Comparison of ENCODE assay signal across 8 cellular contexts in the genomic region with DNA sequence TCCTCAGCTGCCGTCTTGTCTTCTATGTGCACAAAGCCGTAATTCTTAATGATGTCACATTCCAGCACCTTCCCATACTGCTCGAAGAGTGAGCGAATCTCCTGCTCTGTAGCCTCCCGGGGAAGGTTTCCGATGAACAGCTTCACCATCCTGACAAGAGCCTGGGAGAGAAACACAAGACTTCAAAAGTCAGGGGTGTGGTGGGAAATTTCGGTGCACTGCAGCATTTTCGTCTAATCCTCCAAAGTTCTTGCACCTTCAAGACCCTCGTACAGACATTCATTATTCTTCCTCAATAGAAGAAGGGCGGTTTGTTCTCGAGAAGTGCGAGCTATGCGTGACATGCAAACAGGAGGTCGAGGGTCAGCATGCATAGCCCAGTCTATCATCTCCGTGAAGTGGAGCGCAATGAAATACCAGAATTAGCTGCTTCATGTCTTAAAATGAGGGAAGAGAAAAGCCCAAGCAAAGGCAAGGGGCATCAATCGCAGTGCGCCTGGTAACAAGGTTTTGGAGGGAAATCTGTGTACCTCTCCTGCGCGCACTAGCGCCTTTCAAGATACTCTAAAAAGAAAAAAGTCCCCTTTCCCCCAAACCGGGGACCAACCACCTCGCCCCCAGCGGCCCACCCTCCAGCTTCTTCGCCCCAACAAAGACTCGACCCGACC. TPM values are rescaled to one million over a fixed set of nuclear protein-coding genes. Genes with fewer than 3 reads are reported as not detected.
DNase-seq lines count a peak whose midpoint lies in the region; ATAC-seq and TF ChIP-seq lines count a peak whose summit lies in the region.

No MANE protein-coding gene starts in this region.

- H3K36me3 Mint-ChIP-seq in memory B cell = no peaks in the 10 kb centered on the region

- TF ChIP-seq POLR2A in heart left ventricle (IDR thresholded peaks at IDR 0.05) (no peak), body of pancreas (IDR thresholded peaks at IDR 0.05) (no peak)

- no peaks in the 10 kb centered on the region for H3K27me3 Mint-ChIP-seq in memory B cell

- H3K27me3 ChIP-seq in heart left ventricle = no peaks in the 10 kb centered on the region
- H3K27me3 ChIP-seq in body of pancreas = no peaks in the 10 kb centered on the region

- peak overlapping the region; percentile 97 for H3K4me3 Mint-ChIP-seq in memory B cell

- peaks cover 17% of the 10 kb centered on the region for H3K4me1 Mint-ChIP-seq in memory B cell

- TF ChIP-seq CTCF in heart left ventricle (IDR thresholded peaks at IDR 0.05) = no peak
- no peak for TF ChIP-seq CTCF in body of pancreas (IDR thresholded peaks at IDR 0.05)

- DNase-seq in heart left ventricle = no peak
- DNase-seq in Right ventricle myocardium superior = no peak
- no peak for DNase-seq in body of pancreas
- no peak for DNase-seq in memory B cell (ENCODE audit: low spot score in 2 of 2)
- DNase-seq in SKM-1 treated with dmso at 0.1 percent for 144 hours (lab: John Stamatoyannopoulos, UW; ENCODE audit: unreplicated experiment) = no peak
- no peak for DNase-seq in D341Med (ENCODE audit: low spot score)

- no peaks in the 10 kb centered on the region for H3K9me3 Mint-ChIP-seq in memory B cell

- H3K36me3 ChIP-seq in heart left ventricle (peaks cover 0 to 13% (median 0%) of the 10 kb centered on the region in 9 donors), body of pancreas (replicated peaks in 1 of 2; ENCODE audit: insufficient read depth in 1 of 2, low read depth in 2 of 2) (no peaks in the 10 kb centered on the region), urinary bladder (ENCODE audit: insufficient read depth) (no peaks in the 10 kb centered on the region)

- intact Hi-C loops in heart left ventricle (cut with DNase I) (loop anchor here (1.0 to 10.0 kb wide), 11 partner anchors 38 to 365 kb away; partner anchors contain the start of genes CCDC87 (in 6 of the 10), CCS (in 6 of the 10), RBM4 (in 2 of the 10) and RBM14 (in 1 of the 10)), Right ventricle myocardium superior (cut with DNase I) (loop anchor here (5.0 kb wide), 1 partner anchor 35 kb away; no protein-coding TSS in a partner anchor), body of pancreas (cut with DNase I) (no loop called here)

- H3K4me3 ChIP-seq in heart left ventricle (peak overlapping the region; percentile 56 to 83 (median 72)), body of pancreas (peak overlapping the region; percentile 58 to 63), urinary bladder (ENCODE audit: low read depth, low read length) (peak overlapping the region; percentile 58)

- no peaks in the 10 kb centered on the region for H3K9me3 ChIP-seq in heart left ventricle
- H3K9me3 ChIP-seq in body of pancreas = no peaks in the 10 kb centered on the region

- H3K27ac Mint-ChIP-seq in memory B cell = peak overlapping the region; percentile 99

- ATAC-seq in heart left ventricle (no peak), Right ventricle myocardium superior (ENCODE audit: poor library complexity) (no peak), body of pancreas (no peak), memory B cell (ENCODE audit: low read depth) (no peak), HG03139 (IDR thresholded peaks at IDR 0.05; ENCODE audit: unreplicated experiment) (no peak)

- H3K4me1 ChIP-seq in heart left ventricle (peaks cover 0 to 48% (median 26%) of the 10 kb centered on the region in 12 donors), body of pancreas (peaks cover 34% of the 10 kb centered on the region), urinary bladder (ENCODE audit: insufficient read depth) (peaks cover 3% of the 10 kb centered on the region)

- 6 to 12% (median 10%) methylated on average over 25 to 27 of the region's 27 CpGs for WGBS in heart left ventricle, 4 donors
- WGBS in body of pancreas, 2 donors = 3 to 5% methylated on average over 23 to 27 of the region's 27 CpGs
- 5% methylated on average over 26 of the region's 27 CpGs for WGBS in urinary bladder

- H3K27ac ChIP-seq in heart left ventricle = peak overlapping the region; percentile 84 to 98 (median 92)
- peak overlapping the region; percentile 87 to 95 (median 92) for H3K27ac ChIP-seq in body of pancreas
- peak overlapping the region; percentile 91 for H3K27ac ChIP-seq in urinary bladder (ENCODE audit: low read depth)

RNA-seq across cellular contexts. Expression of gene RBM4B, which starts 0.6 kb away (rescaled TPM):
- total RNA-seq in heart left ventricle = 10 to 100 TPM in 4 of 9 donors, 1 to 10 TPM in 5; 8.4 to 13.3 (median 10.0) TPM
- polyA plus RNA-seq in heart left ventricle = 1 to 10 TPM; 7.0 to 8.9 TPM
- total RNA-seq in Right ventricle myocardium superior = 11.2 TPM
- 10 to 100 TPM; 13.2 to 22.6 TPM for total RNA-seq in body of pancreas
- 47.4 TPM for total RNA-seq in urinary bladder
- polyA plus RNA-seq in urinary bladder = 21.4 TPM

RNA-seq across cellular contexts. Expression of gene RBM4, which starts 38.6 kb away (rescaled TPM):
- total RNA-seq in heart left ventricle (10 to 100 TPM; 46.4 to 89.4 (median 56.6) TPM), Right ventricle myocardium superior (73.4 TPM), body of pancreas (10 to 100 TPM; 44.2 to 71.1 TPM), urinary bladder (96.0 TPM)
- polyA plus RNA-seq in heart left ventricle (10 to 100 TPM; 46.8 to 61.6 TPM), urinary bladder (108 TPM)

RNA-seq across cellular contexts. Expression of gene SPTBN2, which starts 52.0 kb away (rescaled TPM):
- total RNA-seq in heart left ventricle (1 to 10 TPM in 3 of 9 donors, under 1 TPM in 6; 0.50 to 3.1 (median 0.91) TPM), Right ventricle myocardium superior (1.3 TPM), body of pancreas (10 to 100 TPM; 40.0 to 52.1 TPM), urinary bladder (6.7 TPM)
- polyA plus RNA-seq in heart left ventricle (under 1 TPM; 0.30 to 0.62 TPM), urinary bladder (2.5 TPM)
